Comparison of ENCODE assay signal across 10 cellular contexts in genomic region chr2:118846667-118847446, GRCh38. TPM values are rescaled to one million over a fixed set of nuclear protein-coding genes. Genes with fewer than 3 reads are reported as not detected.
DNase-seq lines count a peak whose midpoint lies in the region; ATAC-seq and TF ChIP-seq lines count a peak whose summit lies in the region.
"Had no signal": no experiment of that assay in that cellular context is flagged by ENCODE, and none has a peak within 500 bp of the region (broad histone marks: within the 10 kb centered on the region; RNA-seq: fewer than 3 reads in every experiment).

No MANE protein-coding gene starts in this region.

- no peaks in the 10 kb centered on the region; the same call in 1 of the 2 replicates for H3K27me3 ChIP-seq in SJCRH30

- DNase-seq in NCI-H82 (lab: John Stamatoyannopoulos, UW) (peak; percentile 43), NCI-H82 treated with DMSO at 0.1 percent for 48 hours (lab: John Stamatoyannopoulos, UW; ENCODE audit: unreplicated experiment) (no peak), NCI-H69 (lab: John Stamatoyannopoulos, UW) (peak; percentile 52), fibroblast of mammary gland (ENCODE audit: low read depth) (peak; percentile 53), skeletal muscle cell (ENCODE audit: low read depth) (no peak), SJCRH30 (no peak)
- DNase-seq: MV-4-11 had no signal

- H3K9me3 ChIP-seq in SJCRH30 (replicated peaks): no peaks in the 10 kb centered on the region

- H3K4me3 ChIP-seq in fibroblast of mammary gland (ENCODE audit: control insufficient read depth, low read depth, low read length) (peak overlapping the region; percentile 84), skeletal muscle cell (ENCODE audit: low read depth, low read length) (peak overlapping the region; percentile 63), SJCRH30 (no peak overlapping the region)
- H3K4me3 ChIP-seq: BLaER1 had no signal

- no peaks in the 10 kb centered on the region for H3K4me1 ChIP-seq in SJCRH30
- H3K4me1 ChIP-seq: BLaER1 had no signal

- TF ChIP-seq CTCF in fibroblast of mammary gland (conservative IDR thresholded peaks at IDR 0.05; ENCODE audit: control insufficient read depth, insufficient read depth, low read depth, low read length): no peak

- no peak overlapping the region for H3K27ac ChIP-seq in SJCRH30
- H3K27ac ChIP-seq: BLaER1 had no signal

- H3K36me3 ChIP-seq in SJCRH30: no peaks in the 10 kb centered on the region
- H3K36me3 ChIP-seq: BLaER1 had no signal

- no peak for ATAC-seq in GM18907 (IDR thresholded peaks at IDR 0.05; ENCODE audit: unreplicated experiment)
- ATAC-seq in GM21447 (IDR thresholded peaks at IDR 0.05; ENCODE audit: unreplicated experiment): no peak

RNA-seq across cellular contexts. Expression of gene EN1, which starts 0.6 kb away (rescaled TPM):
- total RNA-seq in SJCRH30 (2014; rRNA removed; shearing (Covaris generic)): not detected in 2 replicates

Comparison
In these comparisons a context has a peak if more than half of its experiments do, and no peak if none do; other contexts are left out.
1. DNase-seq: peak in NCI-H82 (single experiment), NCI-H69 (single experiment) and fibroblast of mammary gland (single experiment); none in NCI-H82 treated with DMSO at 0.1 percent for 48 hours (single experiment), skeletal muscle cell (single experiment) and SJCRH30 (0 of 2).